1 cellular context compared by ENCODE assay signal in genomic region chr17:43445009-43445589, GRCh38.
TF ChIP-seq lines count a peak whose summit lies in the region.

No MANE protein-coding gene starts in this region.

TF ChIP-seq in HEK293, 187 proteins besides CTCF, POLR2A, EP300 and RAD21 (continued from another document):
- TF ChIP-seq, protein P1, sequence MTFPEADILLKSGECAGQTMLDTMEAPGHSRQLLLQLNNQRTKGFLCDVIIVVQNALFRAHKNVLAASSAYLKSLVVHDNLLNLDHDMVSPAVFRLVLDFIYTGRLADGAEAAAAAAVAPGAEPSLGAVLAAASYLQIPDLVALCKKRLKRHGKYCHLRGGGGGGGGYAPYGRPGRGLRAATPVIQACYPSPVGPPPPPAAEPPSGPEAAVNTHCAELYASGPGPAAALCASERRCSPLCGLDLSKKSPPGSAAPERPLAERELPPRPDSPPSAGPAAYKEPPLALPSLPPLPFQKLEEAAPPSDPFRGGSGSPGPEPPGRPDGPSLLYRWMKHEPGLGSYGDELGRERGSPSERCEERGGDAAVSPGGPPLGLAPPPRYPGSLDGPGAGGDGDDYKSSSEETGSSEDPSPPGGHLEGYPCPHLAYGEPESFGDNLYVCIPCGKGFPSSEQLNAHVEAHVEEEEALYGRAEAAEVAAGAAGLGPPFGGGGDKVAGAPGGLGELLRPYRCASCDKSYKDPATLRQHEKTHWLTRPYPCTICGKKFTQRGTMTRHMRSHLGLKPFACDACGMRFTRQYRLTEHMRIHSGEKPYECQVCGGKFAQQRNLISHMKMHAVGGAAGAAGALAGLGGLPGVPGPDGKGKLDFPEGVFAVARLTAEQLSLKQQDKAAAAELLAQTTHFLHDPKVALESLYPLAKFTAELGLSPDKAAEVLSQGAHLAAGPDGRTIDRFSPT (tag by site-specific recombination; IDR thresholded peaks at IDR 0.05) = no peak
- TF ChIP-seq ZNF610 (tag by site-specific recombination; IDR thresholded peaks at IDR 0.05; ENCODE audit: borderline replicate concordance) = no peak
- no peak for TF ChIP-seq PATZ1 (tag by site-specific recombination; IDR thresholded peaks at IDR 0.05)
- TF ChIP-seq ZNF677 (tag by site-specific recombination; IDR thresholded peaks at IDR 0.05) = no peak
